In the genomic region with DNA sequence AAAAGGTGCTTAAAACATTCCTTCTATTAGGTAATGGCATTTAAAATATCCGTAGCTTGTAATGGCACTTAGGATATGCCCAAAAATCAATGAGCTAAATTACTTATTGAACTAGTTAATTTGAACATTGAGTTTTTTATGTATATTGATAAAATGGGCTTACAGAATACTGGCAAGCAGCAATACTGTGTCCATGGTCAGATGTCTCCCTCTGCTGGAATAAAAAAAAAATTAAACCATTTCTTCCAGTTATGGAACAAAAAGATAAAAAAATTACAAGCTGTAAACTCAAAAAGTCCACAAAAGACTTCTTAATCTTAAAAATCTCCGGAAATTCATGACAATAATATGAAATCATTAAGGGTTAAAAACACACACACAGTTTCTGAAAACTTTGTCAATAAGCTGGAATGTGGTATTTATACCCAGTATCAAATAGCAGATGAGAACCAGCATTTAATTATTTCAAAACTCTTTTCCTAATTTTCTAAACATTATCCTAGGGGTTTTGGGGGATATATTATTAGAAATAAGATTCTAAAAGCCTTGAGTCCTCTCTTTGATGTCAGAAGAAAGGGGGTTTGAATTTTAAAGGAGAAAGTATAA, we compare ENCODE assay signal across 8 cellular contexts. TPM values are rescaled to one million over a fixed set of nuclear protein-coding genes. Genes with fewer than 3 reads are reported as not detected.
DNase-seq lines count a peak whose midpoint lies in the region; ATAC-seq and TF ChIP-seq lines count a peak whose summit lies in the region.

No MANE protein-coding gene starts in this region.

- DNase-seq in NCI-H1417 (lab: John Stamatoyannopoulos, UW): peak; percentile 0 to 66 (median 18)
- DNase-seq in NCI-H1417 treated with DMSO at 0.1 percent for 48 hours (lab: John Stamatoyannopoulos, UW): no peak
- DNase-seq in MV-4-11 (lab: John Stamatoyannopoulos, UW): peak; percentile 21
- peak; percentile 42 to 53 for DNase-seq in cardiac fibroblast (ENCODE audit: low read depth in 2 of 2)
- DNase-seq in psoas muscle: no peak
- DNase-seq in activated gamma-delta T cell treated with Interleukin-2 at 50 U/mL for 16 hours: no peak

- H3K36me3 ChIP-seq in psoas muscle (ENCODE audit: insufficient read depth in 1 of 2, low read depth in 1 of 2): no peaks in the 10 kb centered on the region

- ATAC-seq in psoas muscle (no peak), GM19395 (IDR thresholded peaks at IDR 0.05; ENCODE audit: unreplicated experiment) (no peak), HG03097 (IDR thresholded peaks at IDR 0.05; ENCODE audit: low FRiP score, unreplicated experiment) (no peak)

- peak; percentile 32 for TF ChIP-seq CTCF in cardiac fibroblast (IDR thresholded peaks at IDR 0.05; ENCODE audit: low read depth, low read length)
- peak; percentile 39 for TF ChIP-seq CTCF in psoas muscle (IDR thresholded peaks at IDR 0.05)

- H3K27ac ChIP-seq in psoas muscle: no peak overlapping the region

- H3K9me3 ChIP-seq in psoas muscle: no peaks in the 10 kb centered on the region

- no peak overlapping the region for H3K4me3 ChIP-seq in cardiac fibroblast (replicated peaks in 1 of 2; ENCODE audit: low read depth in 2 of 2, low read length in 2 of 2)
- no peak overlapping the region for H3K4me3 ChIP-seq in psoas muscle

- H3K4me1 ChIP-seq in psoas muscle: no peaks in the 10 kb centered on the region

- 35 to 40% (median 36%) methylated on average over 2 of the region's 2 CpGs for WGBS in psoas muscle, 3 donors

- H3K27me3 ChIP-seq in psoas muscle (ENCODE audit: insufficient read depth in 3 of 3, low read length in 2 of 3): no peaks in the 10 kb centered on the region

- intact Hi-C loops in psoas muscle (cut with DNase I): no loop called here

RNA-seq across cellular contexts. Expression of a gene that starts 21.5 kb away (rescaled TPM):
- total RNA-seq in psoas muscle: 100 to 1,000 TPM; 122 to 230 (median 191) TPM
- 100 to 1,000 TPM; 192 to 223 (median 206) TPM for polyA plus RNA-seq in psoas muscle

Comparison
In these comparisons a context has a peak if more than half of its experiments do, and no peak if none do; other contexts are left out.
1. DNase-seq: peak in NCI-H1417 (3 of 3), MV-4-11 (single experiment) and cardiac fibroblast (2 of 2); none in NCI-H1417 treated with DMSO at 0.1 percent for 48 hours (single experiment), psoas muscle (0 of 2) and activated gamma-delta T cell treated with Interleukin-2 at 50 U/mL for 16 hours (single experiment).